Comparison of ENCODE assay signal across 9 cellular contexts in the genomic region with DNA sequence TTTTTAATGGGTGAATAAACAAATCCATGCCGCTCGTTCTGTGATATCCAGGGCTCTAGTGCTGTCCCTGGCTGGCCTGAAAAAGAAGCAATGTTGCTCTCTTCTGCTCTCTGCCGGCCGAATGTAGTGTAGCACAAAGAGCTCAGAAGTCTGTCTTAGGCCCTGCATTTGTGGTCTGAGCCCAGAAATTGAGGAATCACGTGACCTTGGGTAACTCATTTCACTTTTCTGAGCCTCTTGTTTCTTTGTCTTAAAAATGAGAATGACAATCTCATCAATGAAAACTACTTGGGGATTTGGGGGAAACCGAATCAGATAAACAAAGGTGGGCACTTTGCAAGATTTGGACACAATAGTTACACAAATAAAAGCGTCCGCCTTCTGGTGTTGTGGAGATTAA.
DNase-seq lines count a peak whose midpoint lies in the region; ATAC-seq lines count a peak whose summit lies in the region.
"Had no signal": no experiment of that assay in that cellular context is flagged by ENCODE, and none has a peak within 500 bp of the region (broad histone marks: within the 10 kb centered on the region; RNA-seq: fewer than 3 reads in every experiment).

No MANE protein-coding gene starts in this region.

- no peak overlapping the region for H3K27ac Mint-ChIP-seq in T-helper 2 cell treated with Interferon-gamma antibody and Interleukin-4, amounts not matched to agents 5 μg/mL and 100 μg/mL, for 36 hours
- H3K27ac Mint-ChIP-seq: naive B cell had no signal

- H3K27me3 Mint-ChIP-seq in T-helper 2 cell treated with Interferon-gamma antibody and Interleukin-4, amounts not matched to agents 5 μg/mL and 100 μg/mL, for 36 hours (ENCODE audit: low read depth): peaks cover 16% of the 10 kb centered on the region

- no peaks in the 10 kb centered on the region for H3K9me3 Mint-ChIP-seq in T-helper 2 cell treated with Interferon-gamma antibody and Interleukin-4, amounts not matched to agents 5 μg/mL and 100 μg/mL, for 36 hours
- H3K9me3 Mint-ChIP-seq: naive B cell had no signal

- no peaks in the 10 kb centered on the region for H3K4me1 Mint-ChIP-seq in T-helper 2 cell treated with Interferon-gamma antibody and Interleukin-4, amounts not matched to agents 5 μg/mL and 100 μg/mL, for 36 hours (ENCODE audit: low read depth)
- H3K4me1 Mint-ChIP-seq: naive B cell had no signal

- DNase-seq in SKM-1 treated with dmso at 0.1 percent for 144 hours (lab: John Stamatoyannopoulos, UW; ENCODE audit: unreplicated experiment) (peak; percentile 16), SKM-1 (lab: John Stamatoyannopoulos, UW; ENCODE audit: unreplicated experiment) (no peak), Kasumi-1 (lab: John Stamatoyannopoulos, UW) (peak; percentile 58 to 66), left colon (peak; percentile 29 to 50)
- peak; percentile 17 for DNase-seq in T-helper 2 cell treated with Interferon-gamma antibody and Interleukin-4, amounts not matched to agents 5 μg/mL and 100 μg/mL, for 36 hours (ENCODE audit: low spot score)
- DNase-seq in central memory CD4-positive, alpha-beta T cell: peak; percentile 37
- DNase-seq in stimulated activated CD4-positive, alpha-beta T cell treated with anti-CD3 and anti-CD28 coated beads, Interleukin-4, amount 100 ng/mL, for 24 hours: peak; percentile 26
- DNase-seq: naive B cell had no signal

- intact Hi-C loops in left colon (cut with DNase I, micrococcal nuclease): loop anchor here in 1 of 2 donors (10.0 kb wide), 2 partner anchors 60 to 640 kb away; no protein-coding TSS in a partner anchor

- peak; percentile 71 for ATAC-seq in left colon
- ATAC-seq in GM18520 (IDR thresholded peaks at IDR 0.05; ENCODE audit: unreplicated experiment): no peak

- H3K36me3 Mint-ChIP-seq in T-helper 2 cell treated with Interferon-gamma antibody and Interleukin-4, amounts not matched to agents 5 μg/mL and 100 μg/mL, for 36 hours (ENCODE audit: low read depth): no peaks in the 10 kb centered on the region
- H3K36me3 Mint-ChIP-seq: naive B cell had no signal

- no peak overlapping the region for H3K4me3 Mint-ChIP-seq in T-helper 2 cell treated with Interferon-gamma antibody and Interleukin-4, amounts not matched to agents 5 μg/mL and 100 μg/mL, for 36 hours
- H3K4me3 Mint-ChIP-seq: naive B cell had no signal
